ENCODE assay signal across 26 cellular contexts in the genomic region with DNA sequence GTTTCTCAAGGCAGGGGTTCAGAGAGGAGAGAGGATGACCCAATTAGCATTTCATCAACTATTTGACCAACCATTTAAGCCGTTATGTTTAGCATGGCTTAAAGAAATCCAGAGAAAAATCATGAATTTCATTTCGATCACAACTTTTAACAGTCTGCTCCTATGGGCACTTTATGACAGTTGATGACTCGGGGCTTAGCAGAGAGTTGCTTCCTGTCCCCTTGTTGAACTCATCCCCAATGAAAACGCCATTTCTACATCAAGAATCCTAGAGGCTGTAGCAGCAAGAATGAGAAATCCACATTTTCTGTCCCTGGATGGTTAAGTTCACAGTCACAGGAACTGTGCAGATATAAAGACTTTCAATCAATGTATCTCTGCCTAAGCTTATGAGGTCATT.
A peak's percentile ranks its signal among the peaks of the same experiment; 100 is the strongest.
DNase-seq lines count a peak whose midpoint lies in the region; ATAC-seq and TF ChIP-seq lines count a peak whose summit lies in the region.
"Had no signal": no experiment of that assay in that cellular context is flagged by ENCODE, and none has a peak within 500 bp of the region (broad histone marks: within the 10 kb centered on the region; RNA-seq: fewer than 3 reads in every experiment).

No MANE protein-coding gene starts in this region.

- WGBS in H9 (ENCODE audit: extremely low coverage, insufficient read length, low lambda C conversion rate) = no CpG with 5 or more reads among the region's 4 CpGs

- POLR2A ChIA-PET in OCI-LY7 (lab: Charles Lee) = no interaction called here

- H3K79me2 ChIP-seq in H9 (ENCODE audit: insufficient read depth, low read length) (0 out of 2 replicates have a peak, but pooled peaks cover 2% of the 10 kb centered on the region), OCI-LY7 (ENCODE audit: insufficient read depth, low read depth, low read length) (no peaks in the 10 kb centered on the region)

- H3K27ac Mint-ChIP-seq in H9 = peak overlapping the region in 2 of 3 experiments; percentile 21 to 52; a peak in 1 of 7 replicates
- H3K27ac Mint-ChIP-seq in activated naive CD4-positive, alpha-beta T cell treated with anti-CD3 and anti-CD28 coated beads, Interleukin-2, amount 50 U/mL, for 72 hours = no peak overlapping the region
- H3K27ac Mint-ChIP-seq: activated CD4-positive, alpha-beta T cell treated with anti-CD3 and anti-CD28 coated beads, Interleukin-2, amount 10 ng/mL, durations not matched to agents 24 days and 14 days; activated naive CD4-positive, alpha-beta T cell treated with anti-CD3 and anti-CD28 coated beads, Interleukin-2, amount 50 U/mL, for 24 hours; CD4-positive, alpha-beta memory T cell; IgD-negative memory B cell had no signal

- H4K20me1 ChIP-seq in H9 (ENCODE audit: control insufficient read depth, insufficient read depth, insufficient read length) (peaks cover 2% of the 10 kb centered on the region), OCI-LY7 (ENCODE audit: insufficient read depth, low read length) (no peaks in the 10 kb centered on the region)

- no peak overlapping the region for H3T11ph ChIP-seq in H9 (ENCODE audit: low read length)

- H3K4me3 ChIP-seq in OCI-LY7 (ENCODE audit: low read depth, low read length, poor library complexity, severe bottlenecking) (no peak overlapping the region), fibroblast of mammary gland (ENCODE audit: control insufficient read depth, low read depth, low read length) (no peak overlapping the region)
- H3K4me3 ChIP-seq: pancreas, smooth muscle cell, suprapubic skin, upper lobe of left lung had no signal

- no peaks in the 10 kb centered on the region for H3K23me2 ChIP-seq in H9 (ENCODE audit: insufficient read length, low read depth, low read length, poor library complexity, severe bottlenecking)

- H3K56ac ChIP-seq in H9 (ENCODE audit: insufficient read length, low read depth, low read length) = no peak overlapping the region

- intact Hi-C loops in OCI-LY7 (cut with micrococcal nuclease; ENCODE audit: unreplicated experiment) = no loop called here

- no peak overlapping the region for H3K18ac ChIP-seq in H9 (ENCODE audit: insufficient read length, low read depth, low read length)

- H4K5ac ChIP-seq in H9 (ENCODE audit: insufficient read length, low read depth, low read length) = no peak overlapping the region

- no peak overlapping the region for H2BK12ac ChIP-seq in H9 (ENCODE audit: insufficient read length, low read depth, low read length)

- H3K9ac ChIP-seq in H9 (ENCODE audit: extremely low read depth, insufficient read length, low read length) = no peak overlapping the region

- no peaks in the 10 kb centered on the region for H3K79me1 ChIP-seq in H9 (ENCODE audit: insufficient read depth, low read depth, low read length, poor library complexity, severe bottlenecking)

- peaks cover 4 to 29% of the 10 kb centered on the region in 2 experiments for H3K4me1 Mint-ChIP-seq in H9
- H3K4me1 Mint-ChIP-seq: activated CD4-positive, alpha-beta T cell treated with anti-CD3 and anti-CD28 coated beads, Interleukin-2, amount 10 ng/mL, durations not matched to agents 24 days and 14 days; activated naive CD4-positive, alpha-beta T cell treated with anti-CD3 and anti-CD28 coated beads, Interleukin-2, amount 50 U/mL, for 24 hours; CD4-positive, alpha-beta memory T cell had no signal

- no peaks in the 10 kb centered on the region for H3K27me3 Mint-ChIP-seq in H9 (ENCODE audit: low read depth)
- H3K27me3 Mint-ChIP-seq: activated CD4-positive, alpha-beta T cell treated with anti-CD3 and anti-CD28 coated beads, Interleukin-2, amount 10 ng/mL, durations not matched to agents 24 days and 14 days; activated naive CD4-positive, alpha-beta T cell treated with anti-CD3 and anti-CD28 coated beads, Interleukin-2, amount 50 U/mL, for 24 hours; CD4-positive, alpha-beta memory T cell had no signal

- H2AK5ac ChIP-seq in H9 (ENCODE audit: insufficient read length, low read length) = no peak overlapping the region

- no peak overlapping the region for H3K23ac ChIP-seq in H9 (ENCODE audit: insufficient read length, low read depth, low read length)

- H3K27me3 ChIP-seq in H9 (ENCODE audit: insufficient read depth, low read length) = no peaks in the 10 kb centered on the region
- H3K27me3 ChIP-seq: pancreas, suprapubic skin, upper lobe of left lung had no signal

- H2BK15ac ChIP-seq in H9 (ENCODE audit: low read depth, low read length) = no peak overlapping the region

- H3K36me3 Mint-ChIP-seq in H9 (ENCODE audit: insufficient read depth in 1 of 3, low read depth in 3 of 3) = peaks cover 57 to 82% (median 67%) of the 10 kb centered on the region in 3 experiments
- H3K36me3 Mint-ChIP-seq in activated naive CD4-positive, alpha-beta T cell treated with anti-CD3 and anti-CD28 coated beads, Interleukin-2, amount 50 U/mL, for 72 hours = no peaks in the 10 kb centered on the region
- H3K36me3 Mint-ChIP-seq: CD4-positive, alpha-beta memory T cell had no signal

- H3K4me3 Mint-ChIP-seq in H9 = no peak overlapping the region
- H3K4me3 Mint-ChIP-seq: activated CD4-positive, alpha-beta T cell treated with anti-CD3 and anti-CD28 coated beads, Interleukin-2, amount 10 ng/mL, durations not matched to agents 24 days and 14 days; activated naive CD4-positive, alpha-beta T cell treated with anti-CD3 and anti-CD28 coated beads, Interleukin-2, amount 50 U/mL, for 24 hours; CD4-positive, alpha-beta memory T cell; IgD-negative memory B cell; neural crest cell had no signal

- ATAC-seq in HG03342 (IDR thresholded peaks at IDR 0.05; ENCODE audit: unreplicated experiment) = no peak
- ATAC-seq in activated naive CD4-positive, alpha-beta T cell treated with anti-CD3 and anti-CD28 coated beads, Interleukin-2, amount 50 U/mL, for 72 hours = no peak
- ATAC-seq: HCT116, pancreas had no signal

- H3K9me3 Mint-ChIP-seq in H9 = no peaks in the 10 kb centered on the region
- H3K9me3 Mint-ChIP-seq in activated naive CD4-positive, alpha-beta T cell treated with anti-CD3 and anti-CD28 coated beads, Interleukin-2, amount 50 U/mL, for 72 hours = peaks cover 0 to 7% of the 10 kb centered on the region in 2 donors
- H3K9me3 Mint-ChIP-seq: activated CD4-positive, alpha-beta T cell treated with anti-CD3 and anti-CD28 coated beads, Interleukin-2, amount 10 ng/mL, durations not matched to agents 24 days and 14 days; activated naive CD4-positive, alpha-beta T cell treated with anti-CD3 and anti-CD28 coated beads, Interleukin-2, amount 50 U/mL, for 24 hours; neural crest cell had no signal

- H3K27ac ChIP-seq in H9 (ENCODE audit: insufficient read length, low read depth, low read length) (no peak overlapping the region), OCI-LY7 (ENCODE audit: low read depth, low read length, poor library complexity, severe bottlenecking) (no peak overlapping the region)
- H3K27ac ChIP-seq: pancreas, suprapubic skin, upper lobe of left lung had no signal

- H2BK5ac ChIP-seq in H9 (ENCODE audit: insufficient read length, low read length) = no peak overlapping the region

- H3K9me3 ChIP-seq in H9 (ENCODE audit: control insufficient read depth, low read depth, low read length) (no peaks in the 10 kb centered on the region), OCI-LY7 (ENCODE audit: low read length) (no peaks in the 10 kb centered on the region)
- H3K9me3 ChIP-seq: pancreas, suprapubic skin, upper lobe of left lung had no signal

- no peaks in the 10 kb centered on the region for H3K9me2 ChIP-seq in OCI-LY7 (ENCODE audit: insufficient read depth, low read length)

- no peak overlapping the region for H4K91ac ChIP-seq in H9 (ENCODE audit: insufficient read length, low read depth, low read length)

- H3K4ac ChIP-seq in H9 (ENCODE audit: low read depth, low read length) = no peak overlapping the region

- no peak for TF ChIP-seq CTCF in H9 (conservative IDR thresholded peaks at IDR 0.05)
- no peak for TF ChIP-seq CTCF in OCI-LY7 (conservative IDR thresholded peaks at IDR 0.05; ENCODE audit: low read length)
- TF ChIP-seq CTCF in fibroblast of mammary gland (conservative IDR thresholded peaks at IDR 0.05; ENCODE audit: control insufficient read depth, insufficient read depth, low read depth, low read length) = no peak

- DNase-seq in A172 (ENCODE audit: low spot score) (peak; percentile 34), H9 (no peak), OCI-LY7 (ENCODE audit: low spot score) (no peak), fibroblast of mammary gland (ENCODE audit: low read depth) (peak; percentile 13), ureter (ENCODE audit: low spot score) (no peak)
- DNase-seq in stimulated activated CD4-positive, alpha-beta T cell treated with anti-CD3 and anti-CD28 coated beads, Interleukin-4, amount 100 ng/mL, for 24 hours = no peak
- no peak for DNase-seq in activated naive CD4-positive, alpha-beta T cell treated with anti-CD3 and anti-CD28 coated beads, Interleukin-2, amount 50 U/mL, for 72 hours (ENCODE audit: low spot score in 2 of 2)
- DNase-seq: 8988T; activated CD4-positive, alpha-beta T cell treated with anti-CD3 and anti-CD28 coated beads, Interleukin-2, amount 10 ng/mL, durations not matched to agents 24 days and 14 days; CD4-positive, alpha-beta memory T cell; NCI-H1417 treated with DMSO at 0.1 percent for 48 hours; NCI-H2029 treated with DMSO at 0.1 percent for 48 hours; NCI-H526; pancreas; Right ventricle myocardium superior; stimulated activated naive CD4-positive, alpha-beta T cell treated with Interleukin-2 at 50 U/mL for 16 hours; SW 1271; T-helper 9 cell; upper lobe of left lung had no signal

- no peaks in the 10 kb centered on the region for H3K36me3 ChIP-seq in OCI-LY7 (ENCODE audit: insufficient read depth, low read length)
- H3K36me3 ChIP-seq: pancreas, suprapubic skin, upper lobe of left lung had no signal

- no peak overlapping the region for H3K4me2 ChIP-seq in H9 (ENCODE audit: insufficient read depth, insufficient read length, low read length)
- H3K4me2 ChIP-seq in OCI-LY7 (ENCODE audit: low read length) = no peak overlapping the region
- H3K4me2 ChIP-seq: smooth muscle cell had no signal

- H2AFZ ChIP-seq in H9 (ENCODE audit: low read length) (no peak overlapping the region), OCI-LY7 (ENCODE audit: low read length) (peak overlapping the region; percentile 8; the same call in 1 of the 2 replicates)

- no TSS peak for BruUV-seq in OCI-LY7 (replicated peaks; lab: Mats Ljungman, UMichigan)

- H4K8ac ChIP-seq in H9 (replicated peaks; ENCODE audit: insufficient read length, low read depth, low read length) = no peak overlapping the region

- no peaks in the 10 kb centered on the region for H3K4me1 ChIP-seq in H9 (ENCODE audit: insufficient read depth, low read length)
- peaks cover 17% of the 10 kb centered on the region for H3K4me1 ChIP-seq in OCI-LY7 (ENCODE audit: insufficient read depth, low read length, poor library complexity, severe bottlenecking)
- H3K4me1 ChIP-seq: pancreas, suprapubic skin, upper lobe of left lung had no signal

- CTCF ChIA-PET in OCI-LY7 (lab: Charles Lee; ENCODE audit: unreplicated experiment) = no interaction called here

- no peak overlapping the region for H2BK20ac ChIP-seq in H9 (ENCODE audit: low read depth, low read length, poor library complexity, severe bottlenecking)

- no peak overlapping the region for H3K14ac ChIP-seq in H9 (ENCODE audit: insufficient read depth, low read length)

- no peak overlapping the region for H2BK120ac ChIP-seq in H9 (ENCODE audit: low read depth, low read length, poor library complexity, severe bottlenecking)

Comparison
In these comparisons a context has a peak if more than half of its experiments do, and no peak if none do; other contexts are left out.
1. DNase-seq: peak in A172 (single experiment) and fibroblast of mammary gland (single experiment); none in H9 (single experiment), OCI-LY7 (single experiment), stimulated activated CD4-positive, alpha-beta T cell treated with anti-CD3 and anti-CD28 coated beads, Interleukin-4, amount 100 ng/mL, for 24 hours (single experiment), ureter (single experiment) and activated naive CD4-positive, alpha-beta T cell treated with anti-CD3 and anti-CD28 coated beads, Interleukin-2, amount 50 U/mL, for 72 hours (0 of 2).
2. H3K27ac Mint-ChIP-seq: peak in H9 (2 of 3); none in activated naive CD4-positive, alpha-beta T cell treated with anti-CD3 and anti-CD28 coated beads, Interleukin-2, amount 50 U/mL, for 72 hours (0 of 2).